ENCODE assay signal across 29 cellular contexts in the genomic region with DNA sequence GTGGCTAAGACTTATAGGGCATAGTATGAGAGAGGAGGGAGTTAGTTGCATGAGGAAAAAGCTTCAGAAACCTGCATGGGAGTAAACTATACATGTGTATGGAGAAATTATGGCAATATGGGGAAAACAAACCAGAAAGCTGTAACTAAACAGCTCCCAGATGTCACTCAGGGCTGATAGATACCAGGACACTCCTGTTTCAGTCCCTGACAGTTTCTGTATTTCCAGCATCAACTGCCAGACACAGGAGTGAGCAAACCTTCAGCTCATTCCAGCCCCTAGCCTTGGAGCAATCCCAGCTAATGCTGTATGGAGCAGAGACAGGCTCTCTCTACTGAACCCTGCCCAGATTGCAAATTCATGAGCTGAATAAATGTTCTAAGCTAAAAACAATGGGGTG.
"Had no signal": no experiment of that assay in that cellular context is flagged by ENCODE, and none has a peak within 500 bp of the region (broad histone marks: within the 10 kb centered on the region; RNA-seq: fewer than 3 reads in every experiment).

No MANE protein-coding gene starts in this region.

- DNase-seq: activated B cell treated with CpG ODN at 0.5 μM for 24 hours; activated CD4-positive, alpha-beta memory T cell treated with anti-CD3 and anti-CD28 coated beads for 36 hours; activated CD4-positive, alpha-beta T cell treated with anti-CD3 and anti-CD28 coated beads for 4 hours; activated CD4-positive, alpha-beta T cell treated with anti-CD3 and anti-CD28 coated beads, Interleukin-2, amount 10 ng/mL, durations not matched to agents 24 days and 14 days; activated CD4-positive, alpha-beta T cell treated with anti-CD3 and anti-CD28 coated beads, Interleukin-2, amount 50 U/mL, for 1 hour; activated CD4-positive, alpha-beta T cell treated with anti-CD3 and anti-CD28 coated beads, Interleukin-2, amount 50 U/mL, for 4 hours; activated CD4-positive, CD25-positive, alpha-beta regulatory T cell treated with anti-CD3 and anti-CD28 coated beads, Interleukin-2, amount 50 U/mL, for 72 hours; activated CD8-positive, alpha-beta memory T cell treated with anti-CD3 and anti-CD28 coated beads, Interleukin-2, amount 50 U/mL, for 4 hours; activated CD8-positive, alpha-beta T cell treated with anti-CD3 and anti-CD28 coated beads for 36 hours; activated gamma-delta T cell; activated naive CD4-positive, alpha-beta T cell treated with anti-CD3 and anti-CD28 coated beads, Interleukin-2, amount 10 ng/mL, durations not matched to agents 7 days and 5 days; activated naive CD4-positive, alpha-beta T cell treated with Interleukin-2 at 50 U/mL for 16 hours; activated naive CD8-positive, alpha-beta T cell treated with anti-CD3 and anti-CD28 coated beads, Interleukin-2, amount 10 ng/mL, durations not matched to agents 7 days and 5 days; activated naive CD8-positive, alpha-beta T cell treated with anti-CD3 and anti-CD28 coated beads, Interleukin-2, amount 50 U/mL, for 24 hours; activated T-cell treated with anti-CD3 and anti-CD28 coated beads for 4 hours; activated T-cell treated with anti-CD3 and anti-CD28 coated beads, Interleukin-2, amount 50 U/mL, for 1 hour; activated T-cell treated with anti-CD3 and anti-CD28 coated beads, Interleukin-2, amount 50 U/mL, for 4 hours; activated T-cell treated with anti-CD3 and anti-CD28 coated beads, Interleukin-2, amount 50 U/mL, for 72 hours; amygdala; anterior cingulate cortex; caudate nucleus; cerebellar nuclear complex; T-helper 1 cell; T-helper 2 cell; T-helper 9 cell had no signal

- H3K4me3 ChIP-seq: ascending aorta, cardiac muscle cell had no signal

- ATAC-seq: activated CD8-positive, alpha-beta T cell treated with anti-CD3 and anti-CD28 coated beads for 36 hours; activated naive CD8-positive, alpha-beta T cell treated with anti-CD3 and anti-CD28 coated beads, Interleukin-2, amount 50 U/mL, for 24 hours; activated T-cell treated with anti-CD3 and anti-CD28 coated beads, Interleukin-2, amount 50 U/mL, for 4 hours; activated T-cell treated with anti-CD3 and anti-CD28 coated beads, Interleukin-2, amount 50 U/mL, for 72 hours; activated T-helper 17 cell treated with anti-CD3 and anti-CD28 coated beads, Interleukin-2, amount 50 U/mL, for 72 hours had no signal

- H3K4me1 ChIP-seq: ascending aorta had no signal

- H3K9me3 ChIP-seq: ascending aorta had no signal

- H3K36me3 ChIP-seq: ascending aorta, cardiac muscle cell had no signal

- H3K27me3 ChIP-seq: ascending aorta, cardiac muscle cell had no signal

- H3K27ac ChIP-seq: ascending aorta, cardiac muscle cell, VCaP had no signal
